In genomic region chr5:138489705-138490104, GRCh38 we compare ENCODE assay signal across 1 cellular context.
A peak's percentile ranks its signal among the peaks of the same experiment; 100 is the strongest.
TF ChIP-seq lines count a peak whose summit lies in the region.

No MANE protein-coding gene starts in this region.

TF ChIP-seq in HepG2, 621 proteins besides CTCF, POLR2A, EP300 and RAD21:
- no peak for TF ChIP-seq SNAPC2 (CRISPR knock-in tag; IDR thresholded peaks at IDR 0.05)
- no peak for TF ChIP-seq NFKB2 (CRISPR knock-in tag; IDR thresholded peaks at IDR 0.05; ENCODE audit: borderline replicate concordance)
- no peak for TF ChIP-seq TFAP4 (IDR thresholded peaks at IDR 0.05; ENCODE audit: borderline replicate concordance, low read depth)
- TF ChIP-seq ZC3H4 (CRISPR knock-in tag; IDR thresholded peaks at IDR 0.05; ENCODE audit: borderline replicate concordance): no peak
- TF ChIP-seq NFAT5 (CRISPR knock-in tag; IDR thresholded peaks at IDR 0.05): no peak
- TF ChIP-seq ZNF687 (CRISPR knock-in tag; IDR thresholded peaks at IDR 0.05): peak; percentile 31; the same call in 1 of the 2 replicates
- peak; percentile 12; the same call in 1 of the 2 replicates for TF ChIP-seq TARDBP (CRISPR knock-in tag; IDR thresholded peaks at IDR 0.05)
- no peak for TF ChIP-seq ZNF274 (CRISPR knock-in tag; IDR thresholded peaks at IDR 0.05)
- TF ChIP-seq FOXC1 (CRISPR knock-in tag; IDR thresholded peaks at IDR 0.05; ENCODE audit: borderline replicate concordance): no peak
- no peak for TF ChIP-seq ZNF674 (CRISPR knock-in tag; IDR thresholded peaks at IDR 0.05; ENCODE audit: low read depth)
- no peak for TF ChIP-seq SP4 (CRISPR knock-in tag; IDR thresholded peaks at IDR 0.05)
- peak; percentile 18; the same call in 1 of the 2 replicates for TF ChIP-seq ARID4A (CRISPR knock-in tag; IDR thresholded peaks at IDR 0.05; ENCODE audit: borderline replicate concordance)
- no peak for TF ChIP-seq HOXA9 (CRISPR knock-in tag; IDR thresholded peaks at IDR 0.05; ENCODE audit: borderline replicate concordance)
- peak; percentile 2; the same call in 1 of the 2 replicates for TF ChIP-seq PATZ1 (CRISPR knock-in tag; IDR thresholded peaks at IDR 0.05)
- TF ChIP-seq SRY (CRISPR knock-in tag; IDR thresholded peaks at IDR 0.05): no peak
- TF ChIP-seq XRCC5 (optimal IDR thresholded peaks at IDR 0.05; ENCODE audit: low read length): peak; percentile 20
- TF ChIP-seq HNRNPL (IDR thresholded peaks at IDR 0.05; ENCODE audit: low read depth, low read length): peak; percentile 71; the same call in 1 of the 2 replicates
